Comparison of ENCODE assay signal across 8 cellular contexts in the genomic region with DNA sequence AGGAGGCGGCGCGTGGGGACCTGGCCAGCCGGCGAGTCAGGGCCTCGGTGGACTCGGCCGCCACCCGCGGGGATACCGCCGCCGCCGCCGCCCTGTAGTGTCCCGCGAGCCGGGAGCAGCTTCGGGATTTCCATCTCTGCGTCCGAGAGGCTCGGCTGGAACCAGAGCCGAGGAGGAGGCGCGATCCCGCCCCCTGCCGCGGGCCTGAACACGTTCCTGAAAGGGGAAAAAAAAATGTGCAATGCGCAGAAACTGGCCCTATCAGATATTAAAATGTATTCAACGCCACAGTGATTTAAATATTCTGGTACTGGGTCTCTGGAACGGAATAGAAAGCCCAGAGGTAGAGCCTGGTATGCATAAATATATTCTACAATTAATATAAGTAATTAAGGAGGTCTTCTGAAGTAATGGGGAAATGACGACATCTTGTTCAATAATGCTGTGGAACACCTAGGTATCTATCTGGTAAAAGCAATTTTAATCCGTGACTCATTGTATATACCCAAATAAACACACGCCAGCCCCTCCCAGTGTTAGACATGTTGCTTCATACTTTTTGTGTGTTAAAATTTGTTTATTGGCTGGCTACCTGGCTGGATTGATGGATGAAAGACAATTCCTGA. TPM values are rescaled to one million over a fixed set of nuclear protein-coding genes. Genes with fewer than 3 reads are reported as not detected.
DNase-seq lines count a peak whose midpoint lies in the region; ATAC-seq, FAIRE-seq and TF ChIP-seq lines count a peak whose summit lies in the region.
"Not testable (repeated sequence)": the region's sequence is repeated elsewhere in the genome, so short reads cannot be mapped to it uniquely, and the experiment has no call there.

A gene with protein sequence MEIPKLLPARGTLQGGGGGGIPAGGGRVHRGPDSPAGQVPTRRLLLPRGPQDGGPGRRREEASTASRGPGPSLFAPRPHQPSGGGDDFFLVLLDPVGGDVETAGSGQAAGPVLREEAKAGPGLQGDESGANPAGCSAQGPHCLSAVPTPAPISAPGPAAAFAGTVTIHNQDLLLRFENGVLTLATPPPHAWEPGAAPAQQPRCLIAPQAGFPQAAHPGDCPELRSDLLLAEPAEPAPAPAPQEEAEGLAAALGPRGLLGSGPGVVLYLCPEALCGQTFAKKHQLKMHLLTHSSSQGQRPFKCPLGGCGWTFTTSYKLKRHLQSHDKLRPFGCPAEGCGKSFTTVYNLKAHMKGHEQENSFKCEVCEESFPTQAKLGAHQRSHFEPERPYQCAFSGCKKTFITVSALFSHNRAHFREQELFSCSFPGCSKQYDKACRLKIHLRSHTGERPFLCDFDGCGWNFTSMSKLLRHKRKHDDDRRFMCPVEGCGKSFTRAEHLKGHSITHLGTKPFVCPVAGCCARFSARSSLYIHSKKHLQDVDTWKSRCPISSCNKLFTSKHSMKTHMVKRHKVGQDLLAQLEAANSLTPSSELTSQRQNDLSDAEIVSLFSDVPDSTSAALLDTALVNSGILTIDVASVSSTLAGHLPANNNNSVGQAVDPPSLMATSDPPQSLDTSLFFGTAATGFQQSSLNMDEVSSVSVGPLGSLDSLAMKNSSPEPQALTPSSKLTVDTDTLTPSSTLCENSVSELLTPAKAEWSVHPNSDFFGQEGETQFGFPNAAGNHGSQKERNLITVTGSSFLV (minus strand): TSS at position 172 of the 626 bp plus-strand sequence. CDS start 38 bp downstream, at position 134.

- H3K4me1 Mint-ChIP-seq in naive thymus-derived CD8-positive, alpha-beta T cell, result peaks cover 3 to 33% (median 25%) of the 10 kb centered on the region in 4 donors

- peak; percentile 60 for FAIRE-seq in GM12891 (lab: Jason Lieb, UNC)

- TF ChIP-seq EP300 in gastroesophageal sphincter (IDR thresholded peaks at IDR 0.05); tibial nerve (IDR thresholded peaks at IDR 0.05): not testable (repeated sequence)

- H3K36me3 Mint-ChIP-seq in naive thymus-derived CD8-positive, alpha-beta T cell, result peaks cover 4 to 18% (median 12%) of the 10 kb centered on the region in 3 donors

- peaks cover 0 to 20% (median 4%) of the 10 kb centered on the region in 9 donors for H3K9me3 Mint-ChIP-seq in naive thymus-derived CD8-positive, alpha-beta T cell

- H3K27me3 ChIP-seq in RWPE2 (ENCODE audit: insufficient read depth, poor library complexity, severe bottlenecking); gastroesophageal sphincter; tibial nerve: not testable (repeated sequence)

- H3K27ac ChIP-seq in RWPE2 (ENCODE audit: poor library complexity, severe bottlenecking), result peak within 1 kb of the TSS; percentile 39
- H3K27ac ChIP-seq in gastroesophageal sphincter, result peak within 1 kb of the TSS; percentile 82 to 99 (median 90)
- H3K27ac ChIP-seq in tibial nerve, result peak within 1 kb of the TSS; percentile 85 to 96 (median 92)

- H3K9me3 ChIP-seq in RWPE2 (ENCODE audit: severe bottlenecking); gastroesophageal sphincter; tibial nerve: not testable (repeated sequence)

- not testable (repeated sequence) for H3K4me1 ChIP-seq in RWPE2 (ENCODE audit: insufficient read depth, poor library complexity, severe bottlenecking)
- H3K4me1 ChIP-seq in gastroesophageal sphincter, result peaks cover 0 to 39% (median 0%) of the 10 kb centered on the region in 3 donors
- H3K4me1 ChIP-seq in tibial nerve, result peaks cover 0 to 23% (median 0%) of the 10 kb centered on the region in 4 donors

- not testable (repeated sequence) for TF ChIP-seq CTCF in RWPE2 (IDR thresholded peaks at IDR 0.05; ENCODE audit: poor library complexity, severe bottlenecking); astrocyte of the cerebellum (IDR thresholded peaks at IDR 0.05; ENCODE audit: low read depth, low read length, missing control alignments); tibial nerve (IDR thresholded peaks at IDR 0.05)
- TF ChIP-seq CTCF in gastroesophageal sphincter (IDR thresholded peaks at IDR 0.05), result peak in 1 of 4 experiments; percentile 10

- TF ChIP-seq POLR2A in GM12891 (IDR thresholded peaks at IDR 0.05; ENCODE audit: low read depth, low read length); gastroesophageal sphincter (IDR thresholded peaks at IDR 0.05); tibial nerve (IDR thresholded peaks at IDR 0.05): not testable (repeated sequence)

- not testable (repeated sequence) for H3K27me3 Mint-ChIP-seq in naive thymus-derived CD8-positive, alpha-beta T cell

- WGBS in gastroesophageal sphincter (ENCODE audit: low coverage in 1 of 2), 2 donors, result 2 to 36% methylated on average over 5 to 6 of the region's 35 CpGs
- WGBS in tibial nerve, 2 donors, result 7 to 42% methylated on average over 5 to 10 of the region's 35 CpGs

- DNase-seq in GM12891 (ENCODE audit: insufficient read length, low spot score); RWPE2 (ENCODE audit: low spot score); astrocyte of the cerebellum (ENCODE audit: low read depth); tibial nerve (ENCODE audit: low spot score in 2 of 2): not testable (repeated sequence)
- DNase-seq in naive thymus-derived CD8-positive, alpha-beta T cell, result peak in 4 of 10 donors; percentile 35 to 60 (median 48)

- ATAC-seq in GM21786 (IDR thresholded peaks at IDR 0.05; ENCODE audit: unreplicated experiment) (peak; percentile 55), HG03442 (IDR thresholded peaks at IDR 0.05; ENCODE audit: unreplicated experiment) (peak; percentile 61), RWPE2 (ENCODE audit: low read depth) (peak; percentile 59), gastroesophageal sphincter (peak; percentile 81)
- peak; percentile 68 to 72 for ATAC-seq in naive thymus-derived CD8-positive, alpha-beta T cell

- H3K36me3 ChIP-seq in RWPE2 (ENCODE audit: low read depth); gastroesophageal sphincter; tibial nerve: not testable (repeated sequence)

- H3K4me3 Mint-ChIP-seq in naive thymus-derived CD8-positive, alpha-beta T cell, result peak within 1 kb of the TSS; percentile 59 to 85 (median 76)

- POLR2A ChIA-PET in naive thymus-derived CD8-positive, alpha-beta T cell (lab: Charles Lee), result not testable (repeated sequence)

- peak within 1 kb of the TSS; percentile 64 to 98 (median 92) for H3K27ac Mint-ChIP-seq in naive thymus-derived CD8-positive, alpha-beta T cell

- in situ Hi-C loops in astrocyte of the cerebellum (cut with HindIII; ENCODE audit: low sequenced_read_pairs), result not testable (repeated sequence)

- H3K4me3 ChIP-seq in RWPE2 (ENCODE audit: severe bottlenecking) (peak within 1 kb of the TSS; percentile 36), astrocyte of the cerebellum (ENCODE audit: low read depth, low read length) (peak within 1 kb of the TSS; percentile 39), gastroesophageal sphincter (peak within 1 kb of the TSS; percentile 59 to 89), tibial nerve (peak within 1 kb of the TSS; percentile 46 to 58 (median 51))

RNA-seq across cellular contexts. Expression of the gene that starts here (rescaled TPM):
- 0.86 TPM for polyA plus RNA-seq in GM12891 (2012; ENCODE audit: low read depth, missing spikeins)
- total RNA-seq in gastroesophageal sphincter, result 10 to 100 TPM in 1 of 4 donors, 1 to 10 TPM in 3; 6.4 to 14.8 (median 9.6) TPM
- 10 to 100 TPM; 13.7 to 14.6 TPM for total RNA-seq in naive thymus-derived CD8-positive, alpha-beta T cell
- polyA plus RNA-seq in naive thymus-derived CD8-positive, alpha-beta T cell, result 1 to 10 TPM; 1.7 to 3.1 (median 2.3) TPM
- total RNA-seq in tibial nerve, result 10 to 100 TPM; 11.4 to 14.3 (median 13.0) TPM

Comparison
In these comparisons a context has a peak if more than half of its experiments do, and no peak if none do; other contexts are left out.
1. H3K27ac ChIP-seq: peak in every context shown above with its lines; median percentile 92 in tibial nerve; 90 in gastroesophageal sphincter; 39 in RWPE2.